14 cellular contexts compared by ENCODE assay signal in the genomic region with DNA sequence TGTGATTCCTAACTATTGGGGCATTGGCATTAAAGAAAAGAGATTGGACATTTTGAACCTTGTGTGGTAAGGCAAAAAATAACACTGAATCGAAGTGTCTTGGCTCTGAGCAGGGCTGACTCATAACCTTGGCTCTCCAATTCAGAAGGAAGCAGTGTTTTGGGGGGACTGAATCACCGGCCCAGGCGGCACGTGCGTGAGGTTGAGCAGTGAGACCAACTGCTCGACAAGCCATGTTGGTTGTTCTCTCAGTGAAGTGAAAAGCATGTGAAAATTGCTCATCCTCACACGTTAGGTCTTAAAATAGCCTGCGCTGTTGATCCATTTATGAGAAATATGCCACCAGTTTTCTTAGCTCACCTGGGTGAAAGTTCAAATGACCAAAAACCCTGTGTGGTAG.
DNase-seq lines count a peak whose midpoint lies in the region; ATAC-seq and TF ChIP-seq lines count a peak whose summit lies in the region.
"Had no signal": no experiment of that assay in that cellular context is flagged by ENCODE, and none has a peak within 500 bp of the region (broad histone marks: within the 10 kb centered on the region; RNA-seq: fewer than 3 reads in every experiment).

No MANE protein-coding gene starts in this region.

- no peak for TF ChIP-seq CTCF in foreskin keratinocyte (conservative IDR thresholded peaks at IDR 0.05)
- TF ChIP-seq CTCF in vagina (IDR thresholded peaks at IDR 0.05) = no peak
- TF ChIP-seq CTCF in WERI-Rb-1 (IDR thresholded peaks at IDR 0.05; ENCODE audit: low read depth, low read length) = no peak

- no peak for TF ChIP-seq POLR2A in vagina (IDR thresholded peaks at IDR 0.05)

- no peaks in the 10 kb centered on the region for H3K36me3 ChIP-seq in vagina
- H3K36me3 ChIP-seq in WERI-Rb-1 = no peaks in the 10 kb centered on the region
- H3K36me3 ChIP-seq: right lobe of liver, tibial nerve had no signal

- DNase-seq in stimulated activated CD4-positive, alpha-beta T cell treated with anti-CD3 and anti-CD28 coated beads, Interleukin-4, amount 100 ng/mL, for 48 hours (ENCODE audit: low read depth in 2 of 2) = peak; percentile 17 to 21
- no peak for DNase-seq in stimulated activated CD4-positive, alpha-beta T cell treated with anti-CD3 and anti-CD28 coated beads, Interleukin-4, amount 100 ng/mL, for 24 hours
- DNase-seq in SK-MEL-5 (ENCODE audit: low read depth, low spot score) (peak; percentile 5), foreskin keratinocyte (peak; percentile 55 to 78), vagina (ENCODE audit: extremely low spot score in 2 of 2) (no peak), KBM-7 (no peak), WERI-Rb-1 (no peak)
- no peak for DNase-seq in central memory CD4-positive, alpha-beta T cell
- DNase-seq: effector memory CD8-positive, alpha-beta T cell; GOT3; NCI-H2029 treated with DMSO at 0.1 percent for 48 hours; right lobe of liver had no signal

- peak; percentile 80 for ATAC-seq in foreskin keratinocyte
- ATAC-seq: effector memory CD8-positive, alpha-beta T cell; left lobe of liver; right lobe of liver had no signal

- in situ Hi-C loops in SK-MEL-5 (cut with HindIII; ENCODE audit: low pct_unique_long_range_greater_than_20kb, low sequenced_read_pairs) (no loop called here), KBM-7 (cut with MboI; ENCODE audit: low pct_unique_long_range_greater_than_20kb, low sequenced_read_pairs) (no loop called here)

- H3K4me3 ChIP-seq in vagina (no peak overlapping the region), WERI-Rb-1 (ENCODE audit: low read depth, low read length) (no peak overlapping the region)
- H3K4me3 ChIP-seq: right lobe of liver, tibial nerve had no signal

- no peaks in the 10 kb centered on the region for H3K9me3 ChIP-seq in vagina
- H3K9me3 ChIP-seq in WERI-Rb-1 (ENCODE audit: severe bottlenecking) = no peaks in the 10 kb centered on the region
- H3K9me3 ChIP-seq: right lobe of liver, tibial nerve had no signal

- H3K4me1 ChIP-seq in foreskin keratinocyte (peaks cover 7% of the 10 kb centered on the region), vagina (no peaks in the 10 kb centered on the region)
- H3K4me1 ChIP-seq: tibial nerve had no signal

- intact Hi-C loops in vagina (cut with DNase I) = no loop called here

- H3K27me3 ChIP-seq in foreskin keratinocyte (peaks cover 26% of the 10 kb centered on the region), vagina (no peaks in the 10 kb centered on the region), WERI-Rb-1 (ENCODE audit: insufficient read depth, low read depth, severe bottlenecking) (no peaks in the 10 kb centered on the region)
- H3K27me3 ChIP-seq: right lobe of liver, tibial nerve had no signal

- H3K27ac ChIP-seq in foreskin keratinocyte (no peak overlapping the region), vagina (no peak overlapping the region), WERI-Rb-1 (no peak overlapping the region)
- H3K27ac ChIP-seq: right lobe of liver, tibial nerve had no signal

Comparison
In these comparisons a context has a peak if more than half of its experiments do, and no peak if none do; other contexts are left out.
1. DNase-seq: peak in stimulated activated CD4-positive, alpha-beta T cell treated with anti-CD3 and anti-CD28 coated beads, Interleukin-4, amount 100 ng/mL, for 48 hours (2 of 2), SK-MEL-5 (single experiment) and foreskin keratinocyte (2 of 2); none in stimulated activated CD4-positive, alpha-beta T cell treated with anti-CD3 and anti-CD28 coated beads, Interleukin-4, amount 100 ng/mL, for 24 hours (single experiment), central memory CD4-positive, alpha-beta T cell (single experiment), vagina (0 of 2), KBM-7 (single experiment) and WERI-Rb-1 (single experiment).